In the genomic region with DNA sequence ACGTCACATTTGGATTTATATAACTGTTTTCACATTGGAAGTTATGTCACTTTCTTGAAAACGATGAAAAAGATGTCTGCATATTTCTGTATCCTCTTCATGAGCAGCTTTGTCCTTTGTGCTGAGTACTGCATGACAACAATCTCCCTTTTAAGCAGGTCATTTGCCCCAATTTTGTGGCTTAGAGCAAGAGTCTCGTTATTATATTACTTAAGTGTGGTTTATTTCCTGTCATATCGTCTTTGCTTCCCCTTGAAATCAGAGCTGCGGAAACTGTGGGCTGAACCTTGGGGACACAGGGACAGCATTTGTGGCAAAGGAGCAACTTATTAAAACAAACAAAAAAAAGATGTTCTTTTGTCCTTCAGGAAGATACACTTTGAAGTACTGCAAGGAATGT, we compare ENCODE assay signal across 26 cellular contexts.
"Had no signal": no experiment of that assay in that cellular context is flagged by ENCODE, and none has a peak within 500 bp of the region (broad histone marks: within the 10 kb centered on the region; RNA-seq: fewer than 3 reads in every experiment).

No MANE protein-coding gene starts in this region.

- H3K4me1 ChIP-seq: left ventricle myocardium inferior, sigmoid colon, upper lobe of left lung had no signal

- DNase-seq: activated B cell treated with CpG ODN at 0.5 μM for 24 hours; activated CD4-positive, alpha-beta T cell treated with anti-CD3 and anti-CD28 coated beads for 36 hours; activated CD4-positive, alpha-beta T cell treated with anti-CD3 and anti-CD28 coated beads, Interleukin-2, amount 50 U/mL, for 4 hours; activated CD8-positive, alpha-beta memory T cell treated with anti-CD3 and anti-CD28 coated beads, Interleukin-2, amount 50 U/mL, for 48 hours; activated naive CD4-positive, alpha-beta T cell; activated naive CD8-positive, alpha-beta T cell treated with anti-CD3 and anti-CD28 coated beads for 36 hours; activated T-cell treated with anti-CD3 and anti-CD28 coated beads, Interleukin-2, amount 50 U/mL, for 4 hours; cerebellar nuclear complex; erythroblast; glutamatergic neuron; kidney glomerular epithelial cell; left ventricle myocardium inferior; naive thymus-derived CD8-positive, alpha-beta T cell; sigmoid colon; stimulated activated CD4-positive, alpha-beta T cell treated with anti-CD3 and anti-CD28 coated beads, Interleukin-15, amount 100 ng/mL, for 24 hours; stimulated activated naive B cell treated with anti-CD40 and anti-IgM and Interleukin-4, amounts not matched to agents 10 μg/mL and 1 μg/mL and 100 μg/mL, for 72 hours; T1000; upper lobe of left lung had no signal

- H3K36me3 ChIP-seq: left ventricle myocardium inferior, sigmoid colon, thoracic aorta, upper lobe of left lung had no signal

- H3K9me3 Mint-ChIP-seq: activated B cell treated with CpG ODN at 0.5 μM for 24 hours; activated naive CD8-positive, alpha-beta T cell treated with anti-CD3 and anti-CD28 coated beads for 36 hours; activated T-cell treated with anti-CD3 and anti-CD28 coated beads, Interleukin-2, amount 50 U/mL, for 4 hours; activated T-helper 2 cell treated with anti-CD3 and anti-CD28 coated beads, Interferon-gamma antibody, Interleukin-2, Interleukin-4, amounts not matched to agents 10 μg/mL and 5 μg/mL and 100 μg/mL, durations not matched to agents 14 hours and 24 hours and 36 hours; mesothelial cell of epicardium; naive thymus-derived CD8-positive, alpha-beta T cell; stimulated activated naive B cell treated with anti-CD40 and anti-IgM and Interleukin-4, amounts not matched to agents 10 μg/mL and 1 μg/mL and 100 μg/mL, for 72 hours; T-helper 1 cell treated with Interleukin-12 subunit alpha and Interleukin-12 subunit beta and Interleukin-4 antibody, amounts not matched to agents 30 μg/mL and 1 μg/mL, for 36 hours had no signal

- H3K4me2 ChIP-seq: hepatocyte, smooth muscle cell had no signal

- H3K27me3 Mint-ChIP-seq: activated B cell treated with CpG ODN at 0.5 μM for 24 hours; activated CD4-positive, alpha-beta T cell treated with anti-CD3 and anti-CD28 coated beads for 36 hours; stimulated activated naive B cell treated with anti-CD40 and anti-IgM and Interleukin-4, amounts not matched to agents 10 μg/mL and 1 μg/mL and 100 μg/mL, for 72 hours had no signal

- ATAC-seq: activated CD4-positive, alpha-beta T cell treated with anti-CD3 and anti-CD28 coated beads for 36 hours; activated T-cell treated with anti-CD3 and anti-CD28 coated beads, Interleukin-2, amount 50 U/mL, for 4 hours; naive thymus-derived CD8-positive, alpha-beta T cell; stimulated activated naive B cell treated with anti-CD40 and anti-IgM and Interleukin-4, amounts not matched to agents 10 μg/mL and 1 μg/mL and 100 μg/mL, for 72 hours had no signal

- H3K9me3 ChIP-seq: left ventricle myocardium inferior, sigmoid colon, thoracic aorta, upper lobe of left lung had no signal

- H3K27me3 ChIP-seq: hepatocyte, sigmoid colon, upper lobe of left lung had no signal

- H3K4me1 Mint-ChIP-seq: activated B cell treated with CpG ODN at 0.5 μM for 24 hours; activated CD4-positive, alpha-beta T cell treated with anti-CD3 and anti-CD28 coated beads for 36 hours; activated naive CD8-positive, alpha-beta T cell treated with anti-CD3 and anti-CD28 coated beads for 36 hours; naive thymus-derived CD8-positive, alpha-beta T cell; stimulated activated naive B cell treated with anti-CD40 and anti-IgM and Interleukin-4, amounts not matched to agents 10 μg/mL and 1 μg/mL and 100 μg/mL, for 72 hours had no signal

- H2AFZ ChIP-seq: hepatocyte had no signal

- H3K27ac ChIP-seq: coronary artery, hepatocyte, left ventricle myocardium inferior, sigmoid colon, thoracic aorta, upper lobe of left lung had no signal

- H3K4me3 ChIP-seq: coronary artery, hepatocyte, left ventricle myocardium inferior, sigmoid colon, smooth muscle cell, thoracic aorta, upper lobe of left lung had no signal

- H3K79me2 ChIP-seq: hepatocyte had no signal

- FAIRE-seq: bronchial epithelial cell had no signal

- H3K36me3 Mint-ChIP-seq: activated naive CD8-positive, alpha-beta T cell treated with anti-CD3 and anti-CD28 coated beads for 36 hours; mesothelial cell of epicardium; naive thymus-derived CD8-positive, alpha-beta T cell; stimulated activated naive B cell treated with anti-CD40 and anti-IgM and Interleukin-4, amounts not matched to agents 10 μg/mL and 1 μg/mL and 100 μg/mL, for 72 hours had no signal

- H3K4me3 Mint-ChIP-seq: activated B cell treated with CpG ODN at 0.5 μM for 24 hours; activated CD4-positive, alpha-beta T cell treated with anti-CD3 and anti-CD28 coated beads for 36 hours; activated naive CD8-positive, alpha-beta T cell treated with anti-CD3 and anti-CD28 coated beads for 36 hours; activated T-cell treated with anti-CD3 and anti-CD28 coated beads, Interleukin-2, amount 50 U/mL, for 4 hours; mesothelial cell of epicardium; naive thymus-derived CD8-positive, alpha-beta T cell; stimulated activated naive B cell treated with anti-CD40 and anti-IgM and Interleukin-4, amounts not matched to agents 10 μg/mL and 1 μg/mL and 100 μg/mL, for 72 hours; T-helper 1 cell treated with Interleukin-12 subunit alpha and Interleukin-12 subunit beta and Interleukin-4 antibody, amounts not matched to agents 30 μg/mL and 1 μg/mL, for 36 hours had no signal

- H3K27ac Mint-ChIP-seq: activated B cell treated with CpG ODN at 0.5 μM for 24 hours; activated CD4-positive, alpha-beta T cell treated with anti-CD3 and anti-CD28 coated beads for 36 hours; activated naive CD8-positive, alpha-beta T cell treated with anti-CD3 and anti-CD28 coated beads for 36 hours; activated T-helper 2 cell treated with anti-CD3 and anti-CD28 coated beads, Interferon-gamma antibody, Interleukin-2, Interleukin-4, amounts not matched to agents 10 μg/mL and 5 μg/mL and 100 μg/mL, durations not matched to agents 14 hours and 24 hours and 36 hours; mesothelial cell of epicardium; naive thymus-derived CD8-positive, alpha-beta T cell; stimulated activated naive B cell treated with anti-CD40 and anti-IgM and Interleukin-4, amounts not matched to agents 10 μg/mL and 1 μg/mL and 100 μg/mL, for 72 hours; T-helper 1 cell treated with Interleukin-12 subunit alpha and Interleukin-12 subunit beta and Interleukin-4 antibody, amounts not matched to agents 30 μg/mL and 1 μg/mL, for 36 hours had no signal
